9 cellular contexts compared by ENCODE assay signal in genomic region chr17:41734949-41735313, GRCh38. TPM values are rescaled to one million over a fixed set of nuclear protein-coding genes. Genes with fewer than 3 reads are reported as not detected.
DNase-seq lines count a peak whose midpoint lies in the region; ATAC-seq lines count a peak whose summit lies in the region.
"Had no signal": no experiment of that assay in that cellular context is flagged by ENCODE, and none has a peak within 500 bp of the region (broad histone marks: within the 10 kb centered on the region; RNA-seq: fewer than 3 reads in every experiment).

No MANE protein-coding gene starts in this region.

- ATAC-seq in stimulated activated naive CD8-positive, alpha-beta T cell treated with anti-CD3 and anti-CD28 coated beads, Interleukin-15, amount 100 ng/mL, for 72 hours = peak; percentile 24
- no peak for ATAC-seq in stimulated activated naive CD8-positive, alpha-beta T cell treated with anti-CD3 and anti-CD28 coated beads, Interleukin-15, Interleukin-2, amounts not matched to agents 100 U/mL and 50 U/mL, for 24 hours
- no peak for ATAC-seq in GM21423 (IDR thresholded peaks at IDR 0.05; ENCODE audit: unreplicated experiment)

- peaks cover 80% of the 10 kb centered on the region for H3K27me3 Mint-ChIP-seq in stimulated activated naive CD8-positive, alpha-beta T cell treated with anti-CD3 and anti-CD28 coated beads, Interleukin-15, amount 100 ng/mL, for 72 hours
- peaks cover 9 to 15% (median 15%) of the 10 kb centered on the region in 3 donors for H3K27me3 Mint-ChIP-seq in immature natural killer cell (ENCODE audit: low read depth in 3 of 3)

- H3K9ac ChIP-seq in mucosa of rectum (ENCODE audit: low read depth in 1 of 2, low read length in 2 of 2) = no peak overlapping the region

- H3K36me3 Mint-ChIP-seq in immature natural killer cell = no peaks in the 10 kb centered on the region

- no peaks in the 10 kb centered on the region for H3K9me3 Mint-ChIP-seq in stimulated activated naive CD8-positive, alpha-beta T cell treated with anti-CD3 and anti-CD28 coated beads, Interleukin-15, amount 100 ng/mL, for 72 hours
- no peaks in the 10 kb centered on the region for H3K9me3 Mint-ChIP-seq in immature natural killer cell

- 3 to 4% methylated on average over 23 of the region's 23 CpGs for WGBS in ectodermal cell, 2 experiments

- no peaks in the 10 kb centered on the region for H3K36me3 ChIP-seq in ectodermal cell (ENCODE audit: control insufficient read depth, insufficient read depth, low read length)
- H3K36me3 ChIP-seq in mucosa of rectum (ENCODE audit: control insufficient read depth in 2 of 2, insufficient read depth in 2 of 2, low read length in 2 of 2) = no peaks in the 10 kb centered on the region

- no peak for DNase-seq in stimulated activated naive CD8-positive, alpha-beta T cell treated with anti-CD3 and anti-CD28 coated beads, Interleukin-15, amount 100 ng/mL, for 72 hours
- DNase-seq in stimulated activated naive CD8-positive, alpha-beta T cell treated with anti-CD3 and anti-CD28 coated beads, Interleukin-15, Interleukin-2, amounts not matched to agents 100 U/mL and 50 U/mL, for 24 hours = no peak
- DNase-seq in NCI-H2081 treated with DMSO at 0.1 percent for 48 hours (lab: John Stamatoyannopoulos, UW) (no peak), hepatic stellate cell (ENCODE audit: low spot score) (no peak), immature natural killer cell (no peak)
- DNase-seq: MV-4-11 had no signal

- H3K4me3 ChIP-seq in ectodermal cell (ENCODE audit: insufficient read depth, low read depth, low read length) (peak overlapping the region; percentile 47), mucosa of rectum (ENCODE audit: low read length in 2 of 2) (peak overlapping the region; percentile 27 to 39)

- H3K4me1 ChIP-seq in ectodermal cell (ENCODE audit: control insufficient read depth, insufficient read depth, low read length) (no peaks in the 10 kb centered on the region), mucosa of rectum (ENCODE audit: control insufficient read depth in 2 of 2, insufficient read depth in 2 of 2, low read length in 2 of 2) (peaks cover 0 to 9% of the 10 kb centered on the region in 2 donors)

- H3K27me3 ChIP-seq in ectodermal cell (ENCODE audit: control insufficient read depth, insufficient read depth, low read length, poor library complexity, severe bottlenecking) = peaks cover 74% of the 10 kb centered on the region
- H3K27me3 ChIP-seq in mucosa of rectum (ENCODE audit: control insufficient read depth in 2 of 2, insufficient read depth in 2 of 2, low read length in 2 of 2) = peaks cover 35 to 50% of the 10 kb centered on the region in 2 donors

- H3K27ac Mint-ChIP-seq in stimulated activated naive CD8-positive, alpha-beta T cell treated with anti-CD3 and anti-CD28 coated beads, Interleukin-15, amount 100 ng/mL, for 72 hours = no peak overlapping the region
- no peak overlapping the region for H3K27ac Mint-ChIP-seq in immature natural killer cell

- H3K4me1 Mint-ChIP-seq in stimulated activated naive CD8-positive, alpha-beta T cell treated with anti-CD3 and anti-CD28 coated beads, Interleukin-15, amount 100 ng/mL, for 72 hours = peaks cover 29% of the 10 kb centered on the region
- no peaks in the 10 kb centered on the region for H3K4me1 Mint-ChIP-seq in immature natural killer cell

- H3K9me3 ChIP-seq in ectodermal cell (ENCODE audit: control insufficient read depth, low read length) (no peaks in the 10 kb centered on the region), mucosa of rectum (ENCODE audit: control insufficient read depth in 2 of 2, low read length in 2 of 2) (no peaks in the 10 kb centered on the region)

- no peak overlapping the region for H3K27ac ChIP-seq in ectodermal cell (ENCODE audit: insufficient read depth, low read depth, low read length, poor library complexity, severe bottlenecking)
- H3K27ac ChIP-seq in mucosa of rectum (ENCODE audit: low read depth in 2 of 2, low read length in 2 of 2) = no peak overlapping the region

- peak overlapping the region; percentile 17 to 54 for H3K4me3 Mint-ChIP-seq in stimulated activated naive CD8-positive, alpha-beta T cell treated with anti-CD3 and anti-CD28 coated beads, Interleukin-15, amount 100 ng/mL, for 72 hours
- H3K4me3 Mint-ChIP-seq in immature natural killer cell = no peak overlapping the region

RNA-seq across cellular contexts. Expression of gene HAP1, which starts 0.5 kb away (rescaled TPM):
- 2.0 TPM for polyA plus RNA-seq in ectodermal cell (2013, experiment 1 of 4)
- 1.8 TPM for polyA plus RNA-seq in ectodermal cell (2013, experiment 2 of 4)
- polyA plus RNA-seq in ectodermal cell (2013, experiment 3 of 4) = 1.0 TPM
- 1.1 TPM for polyA plus RNA-seq in ectodermal cell (2013, experiment 4 of 4)
- not detected for polyA plus RNA-seq in immature natural killer cell

RNA-seq across cellular contexts. Expression of gene GAST, which starts 22.8 kb away (rescaled TPM):
- not detected for polyA plus RNA-seq in ectodermal cell (2013, experiment 1 of 4)
- not detected for polyA plus RNA-seq in ectodermal cell (2013, experiment 2 of 4)
- polyA plus RNA-seq in ectodermal cell (2013, experiment 3 of 4) = not detected
- polyA plus RNA-seq in ectodermal cell (2013, experiment 4 of 4) = not detected
- polyA plus RNA-seq in immature natural killer cell = not detected

RNA-seq across cellular contexts. Expression of gene EIF1, which starts 46.2 kb away (rescaled TPM):
- 533 TPM for polyA plus RNA-seq in ectodermal cell (2013, experiment 1 of 4)
- polyA plus RNA-seq in ectodermal cell (2013, experiment 2 of 4) = 531 TPM
- polyA plus RNA-seq in ectodermal cell (2013, experiment 3 of 4) = 503 TPM
- 534 TPM for polyA plus RNA-seq in ectodermal cell (2013, experiment 4 of 4)
- 1,000 to 10,000 TPM in 1 of 3 donors, 100 to 1,000 TPM in 2; 639 to 1,260 (median 915) TPM for polyA plus RNA-seq in immature natural killer cell

RNA-seq across cellular contexts. Expression of gene JUP, which starts 51.6 kb away (rescaled TPM):
- 71.2 TPM for polyA plus RNA-seq in ectodermal cell (2013, experiment 1 of 4)
- 75.1 TPM for polyA plus RNA-seq in ectodermal cell (2013, experiment 2 of 4)
- polyA plus RNA-seq in ectodermal cell (2013, experiment 3 of 4) = 56.5 TPM
- polyA plus RNA-seq in ectodermal cell (2013, experiment 4 of 4) = 60.8 TPM
- polyA plus RNA-seq in immature natural killer cell = under 1 TPM in 2 of 3 donors, not detected in 1; 0.61 to 0.76 TPM

Comparison
In these comparisons a context has a peak if more than half of its experiments do, and no peak if none do; other contexts are left out.
1. H3K4me3 Mint-ChIP-seq: peak in stimulated activated naive CD8-positive, alpha-beta T cell treated with anti-CD3 and anti-CD28 coated beads, Interleukin-15, amount 100 ng/mL, for 72 hours (2 of 2); none in immature natural killer cell (0 of 5).